In the genomic region with DNA sequence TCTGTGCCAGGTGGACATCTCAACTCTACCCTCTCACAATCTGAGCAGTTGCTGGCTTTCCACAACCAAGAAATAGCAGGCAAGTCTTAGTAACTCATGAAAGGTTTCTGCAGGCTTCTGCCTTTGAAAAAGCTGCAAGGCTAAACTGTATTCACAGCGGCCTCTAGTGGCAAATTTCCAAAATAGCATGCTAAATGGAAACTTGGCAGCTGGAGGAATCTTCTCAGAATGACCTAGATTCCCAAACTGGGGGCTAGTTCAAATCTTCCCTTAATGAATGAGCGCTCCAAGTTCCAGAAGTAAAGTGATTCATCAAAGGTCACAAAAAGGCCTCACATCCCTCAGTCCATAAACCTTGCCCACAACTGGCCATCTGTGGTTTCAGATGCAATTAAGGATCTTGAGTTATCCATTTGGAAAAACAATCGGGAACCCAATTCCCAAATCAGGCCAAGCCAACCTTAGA, we compare ENCODE assay signal across 8 cellular contexts. TPM values are rescaled to one million over a fixed set of nuclear protein-coding genes. Genes with fewer than 3 reads are reported as not detected.
DNase-seq lines count a peak whose midpoint lies in the region; ATAC-seq and TF ChIP-seq lines count a peak whose summit lies in the region.

No MANE protein-coding gene starts in this region.

- DNase-seq in D341Med (ENCODE audit: low spot score) (peak; percentile 66), HFF-Myc (ENCODE audit: extremely low read depth, low read depth) (peak; percentile 57), NCI-H82 treated with DMSO at 0.1 percent for 48 hours (lab: John Stamatoyannopoulos, UW; ENCODE audit: unreplicated experiment) (peak; percentile 53), ascending aorta (ENCODE audit: low spot score in 2 of 2) (peak in 1 of 2 donors; percentile 82), right cardiac atrium (no peak), sciatic nerve (ENCODE audit: low spot score) (no peak)

- ATAC-seq in right cardiac atrium: peak in 1 of 2 donors; percentile 0
- peak; percentile 56 for ATAC-seq in sciatic nerve
- no peak for ATAC-seq in HG02885 (IDR thresholded peaks at IDR 0.05; ENCODE audit: poor library complexity, unreplicated experiment)
- ATAC-seq in GM21390 (IDR thresholded peaks at IDR 0.05; ENCODE audit: unreplicated experiment): no peak

- H3K27ac ChIP-seq in ascending aorta (peak overlapping the region; percentile 77 to 89), right cardiac atrium (ENCODE audit: low read length) (peak overlapping the region; percentile 60)

- intact Hi-C loops in ascending aorta (cut with DNase I): loop anchor here (1.0 to 5.0 kb wide), 2 partner anchors 85 to 224 kb away; no protein-coding TSS in a partner anchor
- intact Hi-C loops in right cardiac atrium (cut with DNase I): loop anchor here in 3 of 4 donors (5.0 kb wide), 1 partner anchor 84 kb away; no protein-coding TSS in a partner anchor
- intact Hi-C loops in sciatic nerve (cut with DNase I): loop anchor here (5.0 kb wide), 1 partner anchor 84 kb away; no protein-coding TSS in a partner anchor

- 25% methylated on average over 3 of the region's 3 CpGs for WGBS in right cardiac atrium

- TF ChIP-seq CTCF in HFF-Myc (IDR thresholded peaks at IDR 0.05; ENCODE audit: low read depth, low read length, missing control alignments) (peak; percentile 76), ascending aorta (IDR thresholded peaks at IDR 0.05) (peak; percentile 52 to 77 (median 72))

- H3K36me3 ChIP-seq in ascending aorta: peaks cover 0 to 9% of the 10 kb centered on the region in 2 donors

- H3K4me1 ChIP-seq in ascending aorta (peaks cover 0 to 22% of the 10 kb centered on the region in 2 donors), right cardiac atrium (ENCODE audit: control insufficient read depth, insufficient read depth, low read length) (peaks cover 15% of the 10 kb centered on the region)

- H3K9me3 ChIP-seq in ascending aorta (no peaks in the 10 kb centered on the region), right cardiac atrium (ENCODE audit: control insufficient read depth, low read length) (no peaks in the 10 kb centered on the region)

- no peak overlapping the region for H3K4me3 ChIP-seq in HFF-Myc (replicated peaks; ENCODE audit: low read depth, low read length)
- H3K4me3 ChIP-seq in ascending aorta: no peak overlapping the region
- H3K4me3 ChIP-seq in right cardiac atrium (ENCODE audit: low read length): no peak overlapping the region

- H3K27me3 ChIP-seq in ascending aorta (no peaks in the 10 kb centered on the region), right cardiac atrium (ENCODE audit: control insufficient read depth, insufficient read depth) (no peaks in the 10 kb centered on the region)

RNA-seq across cellular contexts. Expression of a gene that starts 11.9 kb away (rescaled TPM):
- total RNA-seq in ascending aorta (1.3 TPM), right cardiac atrium (10 to 100 TPM; 31.7 to 80.9 (median 70.3) TPM), sciatic nerve (6.9 TPM)
- polyA plus RNA-seq in right cardiac atrium: 27.5 TPM

RNA-seq across cellular contexts. Expression of a gene that starts 23.4 kb away (rescaled TPM):
- 24.2 TPM for total RNA-seq in ascending aorta
- 10 to 100 TPM; 49.4 to 72.4 (median 63.7) TPM for total RNA-seq in right cardiac atrium
- 75.6 TPM for polyA plus RNA-seq in right cardiac atrium
- total RNA-seq in sciatic nerve: 12.7 TPM

RNA-seq across cellular contexts. Expression of a gene that starts 34.6 kb away (rescaled TPM):
- total RNA-seq in ascending aorta (21.6 TPM), right cardiac atrium (10 to 100 TPM; 69.4 to 83.9 (median 79.1) TPM), sciatic nerve (56.6 TPM)
- 53.2 TPM for polyA plus RNA-seq in right cardiac atrium

Comparison
In these comparisons a context has a peak if more than half of its experiments do, and no peak if none do; other contexts are left out.
1. DNase-seq: peak in D341Med (single experiment), HFF-Myc (single experiment) and NCI-H82 treated with DMSO at 0.1 percent for 48 hours (single experiment); none in right cardiac atrium (0 of 3) and sciatic nerve (single experiment).